8 cellular contexts compared by ENCODE assay signal in the genomic region with DNA sequence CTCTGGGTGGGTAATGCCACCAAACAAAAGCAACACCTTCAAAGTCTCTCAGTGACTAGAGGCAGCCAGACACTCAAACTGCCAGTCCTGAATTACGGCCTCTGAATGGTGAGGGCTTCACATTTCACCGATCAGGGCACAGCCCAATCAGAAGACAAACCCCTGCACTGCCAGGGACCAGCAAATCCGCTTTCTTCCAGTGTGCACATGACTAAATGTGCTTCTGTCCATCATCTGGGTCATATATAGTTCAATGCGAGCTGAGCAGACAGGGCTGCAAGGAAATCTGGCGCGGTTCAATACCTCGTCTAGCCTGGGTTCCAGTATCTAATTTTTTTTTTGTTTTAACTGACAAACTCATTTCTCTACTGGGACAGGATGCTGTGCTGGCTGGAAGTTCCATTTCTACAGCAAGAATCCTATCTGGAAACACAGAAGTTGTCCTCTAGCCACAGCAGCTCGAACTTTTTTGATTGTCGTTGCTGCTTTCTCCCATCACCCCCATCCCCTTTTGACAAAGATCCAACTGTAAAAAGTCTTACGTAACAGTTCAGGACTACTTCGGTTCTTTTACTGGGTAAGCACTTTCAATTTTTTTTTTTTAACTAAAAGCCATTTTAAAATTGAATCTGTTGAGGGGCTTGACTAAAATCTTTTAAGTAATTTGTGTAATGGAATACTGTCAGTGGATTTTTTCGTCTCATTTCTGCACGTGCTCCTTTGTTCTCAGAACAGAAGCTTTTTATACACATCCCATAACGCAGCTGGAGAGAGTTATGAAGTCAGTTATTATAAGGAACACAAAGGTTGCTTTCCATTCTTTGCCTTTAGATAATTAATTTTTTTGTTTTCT.
A peak's percentile ranks its signal among the peaks of the same experiment; 100 is the strongest.
DNase-seq lines count a peak whose midpoint lies in the region; ATAC-seq and TF ChIP-seq lines count a peak whose summit lies in the region.

No MANE protein-coding gene starts in this region.

- peak overlapping the region; percentile 95 for H3K27ac ChIP-seq in HL-60 (replicated peaks)
- H3K27ac ChIP-seq in thyroid gland: peak overlapping the region; percentile 79 to 84 (median 81)

- 1 to 3% methylated on average over 14 of the region's 14 CpGs for WGBS in thyroid gland, 2 donors

- H3K27ac Mint-ChIP-seq in activated T-helper 17 cell treated with anti-CD3 and anti-CD28 coated beads, Interleukin-2, amount 50 U/mL, for 72 hours: peak overlapping the region; percentile 86
- H3K27ac Mint-ChIP-seq in nephron progenitor cell: peak overlapping the region; percentile 100

- H3K27me3 ChIP-seq in HL-60 (ENCODE audit: insufficient read depth, poor library complexity, severe bottlenecking) (no peaks in the 10 kb centered on the region), thyroid gland (no peaks in the 10 kb centered on the region)

- peak; percentile 85 for ATAC-seq in GM19452 (IDR thresholded peaks at IDR 0.05; ENCODE audit: unreplicated experiment)
- peak; percentile 83 for ATAC-seq in activated T-helper 17 cell treated with anti-CD3 and anti-CD28 coated beads, Interleukin-2, amount 50 U/mL, for 72 hours (replicated peaks)

- H3K4me3 Mint-ChIP-seq in activated T-helper 17 cell treated with anti-CD3 and anti-CD28 coated beads, Interleukin-2, amount 50 U/mL, for 72 hours: peak overlapping the region; percentile 86
- H3K4me3 Mint-ChIP-seq in nephron progenitor cell: peak overlapping the region; percentile 100

- intact Hi-C loops in thyroid gland (cut with DNase I): no loop called here

- peaks cover 23% of the 10 kb centered on the region for H3K27me3 Mint-ChIP-seq in activated T-helper 17 cell treated with anti-CD3 and anti-CD28 coated beads, Interleukin-2, amount 50 U/mL, for 72 hours
- peaks cover 4% of the 10 kb centered on the region for H3K27me3 Mint-ChIP-seq in nephron progenitor cell (ENCODE audit: low read depth, poor library complexity)

- DNase-seq in COLO829 (ENCODE audit: low spot score) (peak; percentile 94), HL-60 (ENCODE audit: low read depth in 1 of 2, low spot score in 1 of 2) (peak; percentile 72 to 92), NCI-H82 (lab: John Stamatoyannopoulos, UW) (peak; percentile 98), foreskin melanocyte (peak; percentile 96), nephron progenitor cell (peak; percentile 72), thyroid gland (peak; percentile 87)

- H3K9me3 ChIP-seq in thyroid gland: no peaks in the 10 kb centered on the region

- no peaks in the 10 kb centered on the region for H3K36me3 Mint-ChIP-seq in activated T-helper 17 cell treated with anti-CD3 and anti-CD28 coated beads, Interleukin-2, amount 50 U/mL, for 72 hours (ENCODE audit: low read depth)
- H3K36me3 Mint-ChIP-seq in nephron progenitor cell (ENCODE audit: low read depth): peaks cover 11% of the 10 kb centered on the region

- TF ChIP-seq CTCF in HL-60 (IDR thresholded peaks at IDR 0.05; ENCODE audit: insufficient read depth, low read length) (no peak), nephron progenitor cell (IDR thresholded peaks at IDR 0.05) (no peak), thyroid gland (IDR thresholded peaks at IDR 0.05) (no peak)

- H3K4me1 Mint-ChIP-seq in activated T-helper 17 cell treated with anti-CD3 and anti-CD28 coated beads, Interleukin-2, amount 50 U/mL, for 72 hours: peaks cover 5% of the 10 kb centered on the region
- peaks cover 72% of the 10 kb centered on the region for H3K4me1 Mint-ChIP-seq in nephron progenitor cell

- H3K4me3 ChIP-seq in HL-60 (replicated peaks; ENCODE audit: insufficient read depth, low read length) (peak overlapping the region; percentile 40), thyroid gland (replicated peaks in 1 of 3) (peak overlapping the region in 2 of 3 donors; percentile 27 to 30)

- H3K9me3 Mint-ChIP-seq in activated T-helper 17 cell treated with anti-CD3 and anti-CD28 coated beads, Interleukin-2, amount 50 U/mL, for 72 hours: no peaks in the 10 kb centered on the region
- H3K9me3 Mint-ChIP-seq in nephron progenitor cell: no peaks in the 10 kb centered on the region

- no peaks in the 10 kb centered on the region for H3K36me3 ChIP-seq in thyroid gland

- H3K4me1 ChIP-seq in thyroid gland: peaks cover 16 to 34% of the 10 kb centered on the region in 2 donors

- TF ChIP-seq POLR2A in thyroid gland (IDR thresholded peaks at IDR 0.05): peak; percentile 42 to 88

Comparison
In these comparisons a context has a peak if more than half of its experiments do, and no peak if none do; other contexts are left out.
1. Peak in every context shown above with its lines: DNase-seq, ATAC-seq, H3K4me3 ChIP-seq and H3K27ac ChIP-seq.